In genomic region chr18:55420977-55421611, GRCh38 we compare ENCODE assay signal across 12 cellular contexts.
DNase-seq lines count a peak whose midpoint lies in the region; TF ChIP-seq lines count a peak whose summit lies in the region.
"Had no signal": no experiment of that assay in that cellular context is flagged by ENCODE, and none has a peak within 500 bp of the region (broad histone marks: within the 10 kb centered on the region; RNA-seq: fewer than 3 reads in every experiment).

No MANE protein-coding gene starts in this region.

- TF ChIP-seq CTCF in foreskin fibroblast (IDR thresholded peaks at IDR 0.05; ENCODE audit: low read depth, low read length): no peak

- H3K4me1 ChIP-seq in HAP-1: peaks cover 9% of the 10 kb centered on the region

- in situ Hi-C loops in HAP-1 (cut with MboI; ENCODE audit: low sequenced_read_pairs): loop anchor here (25.0 kb wide), 2 partner anchors 166 to 316 kb away; partner anchors contain the start of gene TCF4

- H3K4me3 ChIP-seq in foreskin fibroblast (ENCODE audit: low read depth in 1 of 2, low read length in 2 of 2) (peak overlapping the region; percentile 25 to 64), skeletal muscle cell (ENCODE audit: low read depth, low read length) (peak overlapping the region; percentile 4), HAP-1 (no peak overlapping the region)

- peak; percentile 17 for DNase-seq in EH (ENCODE audit: low read depth)
- DNase-seq in RPMI8226: peak; percentile 59
- no peak for DNase-seq in foreskin fibroblast
- DNase-seq in skeletal muscle cell (ENCODE audit: low read depth): no peak
- no peak for DNase-seq in A172 (ENCODE audit: low spot score)
- DNase-seq in NCI-H146 treated with DMSO at 0.1 percent for 48 hours (lab: John Stamatoyannopoulos, UW; ENCODE audit: unreplicated experiment): no peak
- DNase-seq in NCI-H82 treated with DMSO at 0.1 percent for 48 hours (lab: John Stamatoyannopoulos, UW; ENCODE audit: unreplicated experiment): no peak
- DNase-seq in HAP-1 (ENCODE audit: low spot score in 2 of 2): no peak
- DNase-seq: activated CD8-positive, alpha-beta memory T cell treated with anti-CD3 and anti-CD28 coated beads, Interleukin-2, amount 50 U/mL, for 4 hours; central memory CD4-positive, alpha-beta T cell; COR-L47; T-helper 2 cell had no signal

- no peaks in the 10 kb centered on the region for H3K27me3 ChIP-seq in HAP-1 (ENCODE audit: low read depth)

- H3K36me3 ChIP-seq in HAP-1 (replicated peaks): no peaks in the 10 kb centered on the region

- H3K9me3 ChIP-seq in HAP-1: no peaks in the 10 kb centered on the region

Comparison
In these comparisons a context has a peak if more than half of its experiments do, and no peak if none do; other contexts are left out.
1. DNase-seq: peak in EH (single experiment) and RPMI8226 (single experiment); none in foreskin fibroblast (0 of 2), skeletal muscle cell (single experiment), A172 (single experiment), NCI-H146 treated with DMSO at 0.1 percent for 48 hours (single experiment), NCI-H82 treated with DMSO at 0.1 percent for 48 hours (single experiment) and HAP-1 (0 of 2).